8 cellular contexts compared by ENCODE assay signal in genomic region chrX:13747836-13748235, GRCh38. TPM values are rescaled to one million over a fixed set of nuclear protein-coding genes. Genes with fewer than 3 reads are reported as not detected.
DNase-seq lines count a peak whose midpoint lies in the region; ATAC-seq and TF ChIP-seq lines count a peak whose summit lies in the region.

No MANE protein-coding gene starts in this region.

- ATAC-seq in body of pancreas (peak; percentile 38), left lung (peak; percentile 41), HG03432 (IDR thresholded peaks at IDR 0.05; ENCODE audit: unreplicated experiment) (no peak)

- TF ChIP-seq CTCF in 22Rv1 (IDR thresholded peaks at IDR 0.05) (0 out of 2 replicates have a peak, but pooled peaks have one; percentile 22), body of pancreas (IDR thresholded peaks at IDR 0.05) (peak in 6 of 7 experiments; percentile 28 to 37 (median 34)), left lung (IDR thresholded peaks at IDR 0.05) (peak in 1 of 2 donors; percentile 13)

- no peak for TF ChIP-seq POLR2A in body of pancreas (IDR thresholded peaks at IDR 0.05)

- intact Hi-C loops in body of pancreas (cut with DNase I), result no loop called here
- intact Hi-C loops in left lung (cut with DNase I), result no loop called here

- no peaks in the 10 kb centered on the region for H3K36me3 ChIP-seq in body of pancreas (replicated peaks in 1 of 2; ENCODE audit: insufficient read depth in 1 of 2, low read depth in 2 of 2)
- peaks cover 0 to 13% of the 10 kb centered on the region in 2 donors for H3K36me3 ChIP-seq in left lung

- no peaks in the 10 kb centered on the region for H3K9me3 ChIP-seq in body of pancreas
- H3K9me3 ChIP-seq in left lung, result no peaks in the 10 kb centered on the region

- peak; percentile 1 for DNase-seq in DMS53 treated with DMSO at 0.1 percent for 48 hours (lab: John Stamatoyannopoulos, UW; ENCODE audit: unreplicated experiment)
- peak; percentile 28 for DNase-seq in NCI-H460 (ENCODE audit: extremely low read depth, low read depth)
- DNase-seq in body of pancreas, result peak; percentile 38 to 57 (median 44)
- no peak for DNase-seq in left lung
- no peak for DNase-seq in GOT3 (lab: John Stamatoyannopoulos, UW)
- DNase-seq in NCI-H446 treated with DMSO at 0.1 percent for 48 hours (lab: John Stamatoyannopoulos, UW), result no peak

- H3K4me3 ChIP-seq in body of pancreas (no peak overlapping the region), left lung (no peak overlapping the region)

- 14 to 36% methylated on average over 2 of the region's 2 CpGs for WGBS in body of pancreas, 2 donors

- H3K27ac ChIP-seq in 22Rv1 (no peak overlapping the region), body of pancreas (no peak overlapping the region), left lung (no peak overlapping the region)

- H3K27me3 ChIP-seq in body of pancreas (no peaks in the 10 kb centered on the region), left lung (no peaks in the 10 kb centered on the region)

- H3K4me1 ChIP-seq in body of pancreas, result no peaks in the 10 kb centered on the region
- no peaks in the 10 kb centered on the region for H3K4me1 ChIP-seq in left lung

RNA-seq across cellular contexts. Expression of gene OFD1, which starts 13.3 kb away (rescaled TPM):
- total RNA-seq in NCI-H460 (2014; rRNA removed; shearing (Covaris generic)), result 19.9 and 26.6 TPM in 2 replicates
- 32.0 and 37.7 TPM in 2 replicates for polyA plus RNA-seq in NCI-H460 (2014; cell fraction: nucleus; rRNA removed)
- total RNA-seq in body of pancreas (10 to 100 TPM; 27.5 to 36.6 TPM), left lung (10 to 100 TPM; 19.1 to 24.4 TPM)

RNA-seq across cellular contexts. Expression of gene TRAPPC2, which starts 13.4 kb away (rescaled TPM):
- 20.3 and 21.1 TPM in 2 replicates for total RNA-seq in NCI-H460 (2014; rRNA removed; shearing (Covaris generic))
- polyA plus RNA-seq in NCI-H460 (2014; cell fraction: nucleus; rRNA removed), result 37.7 and 54.4 TPM in 2 replicates
- total RNA-seq in body of pancreas (10 to 100 TPM; 14.5 to 28.5 TPM), left lung (10 to 100 TPM; 13.2 to 20.7 TPM)

RNA-seq across cellular contexts. Expression of gene RAB9A, which starts 58.9 kb away (rescaled TPM):
- total RNA-seq in NCI-H460 (2014; rRNA removed; shearing (Covaris generic)), result 26.9 and 35.9 TPM in 2 replicates
- polyA plus RNA-seq in NCI-H460 (2014; cell fraction: nucleus; rRNA removed), result 21.9 and 34.7 TPM in 2 replicates
- total RNA-seq in body of pancreas (10 to 100 TPM; 14.3 to 15.5 TPM), left lung (10 to 100 TPM; 30.4 to 32.4 TPM)

Comparison
In these comparisons a context has a peak if more than half of its experiments do, and no peak if none do; other contexts are left out.
1. DNase-seq: peak in DMS53 treated with DMSO at 0.1 percent for 48 hours (single experiment), NCI-H460 (single experiment) and body of pancreas (4 of 4); none in left lung (0 of 2), GOT3 (single experiment) and NCI-H446 treated with DMSO at 0.1 percent for 48 hours (single experiment).